Comparison of ENCODE assay signal across 9 cellular contexts in genomic region chr11:111454561-111455192, GRCh38. TPM values are rescaled to one million over a fixed set of nuclear protein-coding genes. Genes with fewer than 3 reads are reported as not detected.
DNase-seq lines count a peak whose midpoint lies in the region; ATAC-seq and TF ChIP-seq lines count a peak whose summit lies in the region.
"Had no signal": no experiment of that assay in that cellular context is flagged by ENCODE, and none has a peak within 500 bp of the region (broad histone marks: within the 10 kb centered on the region; RNA-seq: fewer than 3 reads in every experiment).

No MANE protein-coding gene starts in this region.

- no peaks in the 10 kb centered on the region for H3K9me3 Mint-ChIP-seq in activated T-cell treated with anti-CD3 and anti-CD28 coated beads, Interleukin-2, amount 50 U/mL, for 4 hours

- H3K4me3 ChIP-seq in GM12875 (ENCODE audit: low read depth, low read length) (no peak overlapping the region), retinal pigment epithelial cell (ENCODE audit: low read length) (no peak overlapping the region)

- TF ChIP-seq CTCF in GM12875 (IDR thresholded peaks at IDR 0.05; ENCODE audit: borderline replicate concordance, insufficient read depth, low read depth, low read length), result peak; percentile 50; the same call in 1 of the 2 replicates
- peak; percentile 56 for TF ChIP-seq CTCF in retinal pigment epithelial cell (conservative IDR thresholded peaks at IDR 0.05; ENCODE audit: low read depth, low read length)

- H3K27me3 Mint-ChIP-seq in activated T-cell treated with anti-CD3 and anti-CD28 coated beads, Interleukin-2, amount 50 U/mL, for 4 hours (ENCODE audit: low read depth), result peaks cover 15% of the 10 kb centered on the region

- DNase-seq in A172 (ENCODE audit: low spot score) (peak; percentile 42), NCI-H82 treated with DMSO at 0.1 percent for 48 hours (lab: John Stamatoyannopoulos, UW; ENCODE audit: unreplicated experiment) (peak; percentile 46), germinal center (ENCODE audit: low spot score) (peak; percentile 52), retinal pigment epithelial cell (ENCODE audit: low read depth) (no peak), COR-L47 (lab: John Stamatoyannopoulos, UW) (no peak)
- peak; percentile 40 for DNase-seq in activated T-cell treated with anti-CD3 and anti-CD28 coated beads, Interleukin-2, amount 50 U/mL, for 4 hours

- H3K4me1 Mint-ChIP-seq in activated T-cell treated with anti-CD3 and anti-CD28 coated beads, Interleukin-2, amount 50 U/mL, for 4 hours (ENCODE audit: low read depth), result no peaks in the 10 kb centered on the region

- no peak overlapping the region for H3K4me3 Mint-ChIP-seq in activated T-cell treated with anti-CD3 and anti-CD28 coated beads, Interleukin-2, amount 50 U/mL, for 4 hours

- H3K36me3 Mint-ChIP-seq in activated T-cell treated with anti-CD3 and anti-CD28 coated beads, Interleukin-2, amount 50 U/mL, for 4 hours (ENCODE audit: insufficient read depth), result no peaks in the 10 kb centered on the region

- peak; percentile 54 to 78 for ATAC-seq in activated T-cell treated with anti-CD3 and anti-CD28 coated beads, Interleukin-2, amount 50 U/mL, for 4 hours
- ATAC-seq in GM21423 (IDR thresholded peaks at IDR 0.05; ENCODE audit: unreplicated experiment), result no peak

RNA-seq across cellular contexts. Expression of gene BTG4, which starts 57.5 kb away (rescaled TPM):
- total RNA-seq in A172 (2014; rRNA removed; shearing (Covaris generic)), result 0.12 and 0.50 TPM in 2 replicates
- total RNA-seq in activated T-cell treated with anti-CD3 and anti-CD28 coated beads, Interleukin-2, amount 50 U/mL, for 4 hours, result under 1 TPM in 1 of 3 donors, not detected in 2; 0.43 TPM
- total RNA-seq: liver had no signal

RNA-seq across cellular contexts. Expression of gene HOATZ, which starts 59.9 kb away (rescaled TPM):
- total RNA-seq in A172 (2014; rRNA removed; shearing (Covaris generic)), result not detected in 2 replicates
- not detected for total RNA-seq in activated T-cell treated with anti-CD3 and anti-CD28 coated beads, Interleukin-2, amount 50 U/mL, for 4 hours
- total RNA-seq: liver had no signal

Comparison
In these comparisons a context has a peak if more than half of its experiments do, and no peak if none do; other contexts are left out.
1. DNase-seq: peak in A172 (single experiment), NCI-H82 treated with DMSO at 0.1 percent for 48 hours (single experiment), activated T-cell treated with anti-CD3 and anti-CD28 coated beads, Interleukin-2, amount 50 U/mL, for 4 hours (single experiment) and germinal center (single experiment); none in retinal pigment epithelial cell (single experiment) and COR-L47 (single experiment).